ENCODE assay signal across 22 cellular contexts in genomic region chr20:62336775-62337557, GRCh38. TPM values are rescaled to one million over a fixed set of nuclear protein-coding genes. Genes with fewer than 3 reads are reported as not detected.
DNase-seq lines count a peak whose midpoint lies in the region; ATAC-seq and TF ChIP-seq lines count a peak whose summit lies in the region.
"Had no signal": no experiment of that assay in that cellular context is flagged by ENCODE, and none has a peak within 500 bp of the region (broad histone marks: within the 10 kb centered on the region; RNA-seq: fewer than 3 reads in every experiment).

No MANE protein-coding gene starts in this region.

- H3K9me3 ChIP-seq in OCI-LY1 (ENCODE audit: low read length) (peaks cover 4% of the 10 kb centered on the region), stomach smooth muscle (ENCODE audit: control insufficient read depth in 2 of 2, low read length in 2 of 2) (no peaks in the 10 kb centered on the region)
- H3K9me3 ChIP-seq: esophagus muscularis mucosa had no signal

- peaks cover 6% of the 10 kb centered on the region; the same call in 1 of the 2 replicates for H3F3A ChIP-seq in GM23338 (replicated peaks; ENCODE audit: low read depth)
- peaks cover 5% of the 10 kb centered on the region for H3F3A ChIP-seq in OCI-LY1 (ENCODE audit: insufficient read depth, low read length)

- H3K27ac Mint-ChIP-seq in GM23338, result peak overlapping the region; percentile 65
- peak overlapping the region; percentile 59 for H3K27ac Mint-ChIP-seq in glutamatergic neuron (ENCODE audit: unreplicated experiment)
- H3K27ac Mint-ChIP-seq: activated CD8-positive, alpha-beta T cell treated with anti-CD3 and anti-CD28 coated beads for 36 hours had no signal

- H3K4me3 ChIP-seq in GM23338 (no peak overlapping the region), OCI-LY1 (ENCODE audit: low read depth, low read length, poor library complexity, severe bottlenecking) (peak overlapping the region; percentile 9), stomach smooth muscle (ENCODE audit: low read length in 2 of 2) (no peak overlapping the region)
- H3K4me3 ChIP-seq: esophagus muscularis mucosa, lung, SK-N-MC, skin epidermis had no signal

- H4K20me1 ChIP-seq in GM23338 (replicated peaks; ENCODE audit: insufficient read depth), result no peaks in the 10 kb centered on the region
- no peaks in the 10 kb centered on the region for H4K20me1 ChIP-seq in OCI-LY1 (ENCODE audit: insufficient read depth, low read length)

- H3K27me3 Mint-ChIP-seq in GM23338 (ENCODE audit: insufficient read depth, low read depth, poor library complexity), result peaks cover 10% of the 10 kb centered on the region
- peaks cover 5% of the 10 kb centered on the region for H3K27me3 Mint-ChIP-seq in glutamatergic neuron (ENCODE audit: unreplicated experiment)

- no peak for TF ChIP-seq CTCF in GM23338 (conservative IDR thresholded peaks at IDR 0.05; ENCODE audit: low read depth in 2 of 2)
- TF ChIP-seq CTCF in OCI-LY1 (IDR thresholded peaks at IDR 0.05; ENCODE audit: low read length), result no peak
- TF ChIP-seq CTCF in glutamatergic neuron (IDR thresholded peaks at IDR 0.05; ENCODE audit: partially characterized antibody, unreplicated experiment), result no peak

- H3K27me3 ChIP-seq in GM23338 (ENCODE audit: insufficient read depth), result no peaks in the 10 kb centered on the region
- H3K27me3 ChIP-seq in OCI-LY1 (ENCODE audit: insufficient read depth, low read length), result no peaks in the 10 kb centered on the region; the same call in 1 of the 2 replicates
- no peaks in the 10 kb centered on the region for H3K27me3 ChIP-seq in stomach smooth muscle (ENCODE audit: control insufficient read depth in 1 of 2, insufficient read depth in 2 of 2, low read length in 2 of 2)
- H3K27me3 ChIP-seq: brain microvascular endothelial cell, esophagus muscularis mucosa had no signal

- H3K9ac ChIP-seq in OCI-LY1 (ENCODE audit: low read length) (no peak overlapping the region), stomach smooth muscle (ENCODE audit: low read length in 2 of 2) (no peak overlapping the region)

- no peak overlapping the region for H2AFZ ChIP-seq in GM23338
- no peak overlapping the region for H2AFZ ChIP-seq in OCI-LY1 (ENCODE audit: low read length)

- H3K4me1 ChIP-seq in GM23338 (ENCODE audit: insufficient read depth) (no peaks in the 10 kb centered on the region), OCI-LY1 (ENCODE audit: insufficient read depth, low read length, severe bottlenecking) (peaks cover 46% of the 10 kb centered on the region), stomach smooth muscle (ENCODE audit: control insufficient read depth, insufficient read depth, low read length) (no peaks in the 10 kb centered on the region)
- H3K4me1 ChIP-seq: esophagus muscularis mucosa had no signal

- H3K36me3 ChIP-seq in GM23338 (ENCODE audit: insufficient read depth) (peaks cover 23% of the 10 kb centered on the region), OCI-LY1 (ENCODE audit: insufficient read depth, low read length) (no peaks in the 10 kb centered on the region; the same call in 1 of the 2 replicates), stomach smooth muscle (ENCODE audit: control insufficient read depth in 2 of 2, insufficient read depth in 2 of 2, low read length in 2 of 2) (peaks cover 56 to 66% of the 10 kb centered on the region in 2 donors)

- peaks cover 46% of the 10 kb centered on the region for H3K36me3 Mint-ChIP-seq in GM23338 (ENCODE audit: low read depth)
- H3K36me3 Mint-ChIP-seq in glutamatergic neuron (ENCODE audit: unreplicated experiment), result peaks cover 8% of the 10 kb centered on the region

- H3K4me1 Mint-ChIP-seq in GM23338 (no peaks in the 10 kb centered on the region), glutamatergic neuron (ENCODE audit: low read depth, unreplicated experiment) (no peaks in the 10 kb centered on the region)

- ATAC-seq in GM23338 (no peak), HG02884 (IDR thresholded peaks at IDR 0.05; ENCODE audit: unreplicated experiment) (no peak), HG02981 (IDR thresholded peaks at IDR 0.05; ENCODE audit: unreplicated experiment) (no peak)
- ATAC-seq: activated CD8-positive, alpha-beta T cell treated with anti-CD3 and anti-CD28 coated beads for 36 hours had no signal

- H3K9me2 ChIP-seq in GM23338 (ENCODE audit: insufficient read depth) (no peaks in the 10 kb centered on the region), OCI-LY1 (ENCODE audit: low read depth, low read length) (no peaks in the 10 kb centered on the region)

- H3K9me3 Mint-ChIP-seq in GM23338 (no peaks in the 10 kb centered on the region), glutamatergic neuron (ENCODE audit: unreplicated experiment) (peaks cover 7% of the 10 kb centered on the region)
- H3K9me3 Mint-ChIP-seq: activated CD8-positive, alpha-beta T cell treated with anti-CD3 and anti-CD28 coated beads for 36 hours had no signal

- H3K79me2 ChIP-seq in GM23338 (replicated peaks; ENCODE audit: insufficient read depth) (peaks cover 12% of the 10 kb centered on the region; the same call in 1 of the 2 replicates), OCI-LY1 (ENCODE audit: insufficient read depth, low read length) (no peaks in the 10 kb centered on the region)

- DNase-seq in GM23338 (ENCODE audit: low spot score) (no peak), glutamatergic neuron (no peak), AG20443 (ENCODE audit: low spot score) (no peak)
- DNase-seq: activated CD8-positive, alpha-beta T cell treated with anti-CD3 and anti-CD28 coated beads for 36 hours; activated gamma-delta T cell; activated T-cell treated with anti-CD3 and anti-CD28 coated beads for 4 hours; brain microvascular endothelial cell; DMS79 treated with DMSO at 0.1 percent for 48 hours; Kasumi-1; NCI-H1092; NCI-H1930; nucleus accumbens; stimulated activated CD4-positive, alpha-beta T cell treated with anti-CD3 and anti-CD28 coated beads, Interleukin-2, amount 100 ng/mL, for 24 hours; stimulated activated naive CD4-positive, alpha-beta T cell had no signal

- H3K4me2 ChIP-seq in GM23338 (no peak overlapping the region), OCI-LY1 (ENCODE audit: low read length) (peak overlapping the region; percentile 27; the same call in 1 of the 2 replicates)

- H3K4me3 Mint-ChIP-seq in GM23338 (no peak overlapping the region), glutamatergic neuron (ENCODE audit: unreplicated experiment) (no peak overlapping the region)
- H3K4me3 Mint-ChIP-seq: activated CD8-positive, alpha-beta T cell treated with anti-CD3 and anti-CD28 coated beads for 36 hours had no signal

- H3K27ac ChIP-seq in GM23338 (ENCODE audit: low read depth) (no peak overlapping the region), OCI-LY1 (ENCODE audit: low read depth, low read length, poor library complexity, severe bottlenecking) (peak overlapping the region; percentile 89), stomach smooth muscle (ENCODE audit: low read length) (peak overlapping the region; percentile 37)
- H3K27ac ChIP-seq: brain microvascular endothelial cell, esophagus muscularis mucosa, SK-N-MC had no signal

TF ChIP-seq in GM23338, 12 proteins besides CTCF, POLR2A, EP300 and RAD21 (continues in another document):
- no peak for TF ChIP-seq NANOG (IDR thresholded peaks at IDR 0.05; ENCODE audit: borderline replicate concordance)
- no peak for TF ChIP-seq JUNB (IDR thresholded peaks at IDR 0.05; ENCODE audit: unreplicated experiment)
- no peak for TF ChIP-seq STAT1 (IDR thresholded peaks at IDR 0.05; ENCODE audit: unreplicated experiment)
- no peak for TF ChIP-seq ZNF331 (CRISPR knock-in tag; IDR thresholded peaks at IDR 0.05; ENCODE audit: low read depth)
- TF ChIP-seq ETS1 (IDR thresholded peaks at IDR 0.05), result no peak
- no peak for TF ChIP-seq CREB1 (CRISPR knock-in tag; IDR thresholded peaks at IDR 0.05; ENCODE audit: low read depth)
- no peak for TF ChIP-seq EZH2phosphoT487 (IDR thresholded peaks at IDR 0.05; ENCODE audit: unreplicated experiment)

RNA-seq across cellular contexts. Expression of gene LAMA5, which starts 30.1 kb away (rescaled TPM):
- total RNA-seq in GM23338 (2014; rRNA removed; shearing (Covaris generic)), result 215 and 298 TPM in 2 replicates
- 192 and 201 TPM in 2 replicates for polyA plus RNA-seq in GM23338 (2016; fragmentation: Nextera tagmentation; extraction: Ambion mirVana)
- total RNA-seq in glutamatergic neuron (ENCODE audit: unreplicated experiment), result 724 TPM

RNA-seq across cellular contexts. Expression of gene ADRM1, which starts 34.2 kb away (rescaled TPM):
- 223 and 243 TPM in 2 replicates for total RNA-seq in GM23338 (2014; rRNA removed; shearing (Covaris generic))
- 206 and 224 TPM in 2 replicates for polyA plus RNA-seq in GM23338 (2016; fragmentation: Nextera tagmentation; extraction: Ambion mirVana)
- 74.8 TPM for total RNA-seq in glutamatergic neuron (ENCODE audit: unreplicated experiment)

RNA-seq across cellular contexts. Expression of gene RPS21, which starts 49.9 kb away (rescaled TPM):
- total RNA-seq in GM23338 (2014; rRNA removed; shearing (Covaris generic)), result 759 and 964 TPM in 2 replicates
- polyA plus RNA-seq in GM23338 (2016; fragmentation: Nextera tagmentation; extraction: Ambion mirVana), result 2,298 and 2,471 TPM in 2 replicates
- total RNA-seq in glutamatergic neuron (ENCODE audit: unreplicated experiment), result 829 TPM
